Comparison of ENCODE assay signal across 8 cellular contexts in the genomic region with DNA sequence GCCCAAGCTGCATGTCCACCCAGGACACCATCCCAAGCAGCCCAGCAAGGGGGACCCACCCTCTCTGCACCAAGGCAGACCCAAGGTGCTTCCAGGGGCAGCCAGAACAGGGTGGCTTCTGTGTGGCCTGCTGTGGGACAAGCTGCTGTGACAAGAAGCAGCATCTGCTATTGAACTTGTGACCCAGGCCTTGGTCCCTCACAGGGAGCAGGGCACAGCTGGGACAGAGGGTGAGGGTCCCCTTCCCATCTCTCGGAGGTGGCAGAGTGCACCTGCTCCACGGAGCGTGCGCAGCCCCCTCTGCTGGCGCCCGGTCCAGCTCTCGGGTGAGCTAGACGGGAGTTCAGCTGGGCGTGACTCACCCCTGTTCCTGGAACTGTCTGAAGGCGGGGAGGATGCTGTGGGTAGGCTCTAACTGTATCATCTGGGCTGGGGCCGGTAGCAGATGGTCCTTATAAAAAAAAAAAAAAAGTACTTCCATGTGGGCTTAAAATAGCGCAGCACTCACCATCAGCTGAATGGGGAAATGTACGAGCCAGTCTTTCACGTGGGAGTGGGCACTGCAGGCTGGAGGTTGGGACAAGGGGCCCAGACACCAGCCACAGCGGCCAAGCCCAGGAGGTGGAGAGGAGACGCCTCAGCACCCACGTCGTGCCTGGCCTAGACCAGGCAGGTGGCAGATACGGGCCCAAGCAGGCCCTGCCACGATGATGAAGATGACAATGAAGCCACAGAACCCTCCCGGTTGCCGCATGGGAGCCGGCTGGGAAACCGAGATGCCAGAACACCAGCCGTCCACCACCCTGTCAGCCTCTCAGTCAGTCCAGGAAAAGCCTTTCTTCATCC.
DNase-seq lines count a peak whose midpoint lies in the region; ATAC-seq, FAIRE-seq and TF ChIP-seq lines count a peak whose summit lies in the region.

No MANE protein-coding gene starts in this region.

- H3K27ac ChIP-seq in skin epidermis = peak overlapping the region; percentile 9 to 94 (median 68)

- H3K27me3 Mint-ChIP-seq in activated T-helper 1 cell treated with anti-CD3 and anti-CD28 coated beads, Interleukin-12 subunit alpha, Interleukin-12 subunit beta, Interleukin-2, Interleukin-4 antibody, amounts not matched to agents 30 ng/mL and 10 ng/mL and 1 ng/mL, durations not matched to agents 14 hours and 24 hours and 36 hours (ENCODE audit: insufficient read depth) = no peaks in the 10 kb centered on the region

- no peaks in the 10 kb centered on the region for H3K36me3 ChIP-seq in BJ (ENCODE audit: control insufficient read depth, insufficient read depth, low read length)

- POLR2A ChIA-PET in BJ (lab: Charles Lee) = interaction anchor here (0.6 kb wide), 2 partner anchors 58 to 134 kb away, joined by 5 to 7 read pairs; no protein-coding TSS in a partner anchor

- H3K36me3 Mint-ChIP-seq in activated T-helper 1 cell treated with anti-CD3 and anti-CD28 coated beads, Interleukin-12 subunit alpha, Interleukin-12 subunit beta, Interleukin-2, Interleukin-4 antibody, amounts not matched to agents 30 ng/mL and 10 ng/mL and 1 ng/mL, durations not matched to agents 14 hours and 24 hours and 36 hours (ENCODE audit: low read depth) = peaks cover 3% of the 10 kb centered on the region

- CTCF ChIA-PET in BJ (lab: Yijun Ruan, JAX) = no interaction called here

- H3K4me1 Mint-ChIP-seq in activated T-helper 1 cell treated with anti-CD3 and anti-CD28 coated beads, Interleukin-12 subunit alpha, Interleukin-12 subunit beta, Interleukin-2, Interleukin-4 antibody, amounts not matched to agents 30 ng/mL and 10 ng/mL and 1 ng/mL, durations not matched to agents 14 hours and 24 hours and 36 hours (ENCODE audit: low read depth) = peaks cover 81% of the 10 kb centered on the region

- H3K27me3 ChIP-seq in BJ (ENCODE audit: control insufficient read depth, insufficient read depth, low read length) = peaks cover 1% of the 10 kb centered on the region; the same call in 1 of the 2 replicates

- peak; percentile 40 for ATAC-seq in HG03280 (IDR thresholded peaks at IDR 0.05; ENCODE audit: unreplicated experiment)
- ATAC-seq in Right ventricle myocardium superior (ENCODE audit: poor library complexity) = peak; percentile 75

- no peaks in the 10 kb centered on the region for H3K9me3 Mint-ChIP-seq in activated T-helper 1 cell treated with anti-CD3 and anti-CD28 coated beads, Interleukin-12 subunit alpha, Interleukin-12 subunit beta, Interleukin-2, Interleukin-4 antibody, amounts not matched to agents 30 ng/mL and 10 ng/mL and 1 ng/mL, durations not matched to agents 14 hours and 24 hours and 36 hours

- H3K4me3 ChIP-seq in BJ (ENCODE audit: low read depth, low read length) = no peak overlapping the region
- no peak overlapping the region for H3K4me3 ChIP-seq in skin epidermis

- TF ChIP-seq CTCF in BJ (IDR thresholded peaks at IDR 0.05; ENCODE audit: insufficient read depth, low read depth, low read length) = peak; percentile 67

- intact Hi-C loops in activated T-helper 1 cell treated with anti-CD3 and anti-CD28 coated beads, Interleukin-12 subunit alpha, Interleukin-12 subunit beta, Interleukin-2, Interleukin-4 antibody, amounts not matched to agents 30 ng/mL and 10 ng/mL and 1 ng/mL, durations not matched to agents 14 hours and 24 hours and 36 hours (cut with micrococcal nuclease) = loop anchor here (1.0 to 5.0 kb wide), 4 partner anchors 31 to 977 kb away; no protein-coding TSS in a partner anchor
- intact Hi-C loops in Right ventricle myocardium superior (cut with DNase I) = loop anchor here (10.0 kb wide), 1 partner anchor 70 kb away; no protein-coding TSS in a partner anchor

- peak overlapping the region; percentile 59 for H3K4me3 Mint-ChIP-seq in activated T-helper 1 cell treated with anti-CD3 and anti-CD28 coated beads, Interleukin-12 subunit alpha, Interleukin-12 subunit beta, Interleukin-2, Interleukin-4 antibody, amounts not matched to agents 30 ng/mL and 10 ng/mL and 1 ng/mL, durations not matched to agents 14 hours and 24 hours and 36 hours

- DNase-seq in BJ (ENCODE audit: low read depth) (peak; percentile 73), GM19239 (ENCODE audit: insufficient read length, low spot score) (no peak), RKO (ENCODE audit: low spot score) (peak; percentile 74), Right ventricle myocardium superior (peak; percentile 81), HuH-7.5 (ENCODE audit: low spot score) (no peak)
- peak; percentile 83 for DNase-seq in activated T-helper 1 cell treated with anti-CD3 and anti-CD28 coated beads, Interleukin-12 subunit alpha, Interleukin-12 subunit beta, Interleukin-2, Interleukin-4 antibody, amounts not matched to agents 30 ng/mL and 10 ng/mL and 1 ng/mL, durations not matched to agents 14 hours and 24 hours and 36 hours (ENCODE audit: low spot score)

- peak; percentile 53 for FAIRE-seq in GM19239 (lab: Jason Lieb, UNC)

- H3K27ac Mint-ChIP-seq in activated T-helper 1 cell treated with anti-CD3 and anti-CD28 coated beads, Interleukin-12 subunit alpha, Interleukin-12 subunit beta, Interleukin-2, Interleukin-4 antibody, amounts not matched to agents 30 ng/mL and 10 ng/mL and 1 ng/mL, durations not matched to agents 14 hours and 24 hours and 36 hours = peak overlapping the region; percentile 99

Comparison
In these comparisons a context has a peak if more than half of its experiments do, and no peak if none do; other contexts are left out.
1. DNase-seq: peak in BJ (single experiment), RKO (single experiment), activated T-helper 1 cell treated with anti-CD3 and anti-CD28 coated beads, Interleukin-12 subunit alpha, Interleukin-12 subunit beta, Interleukin-2, Interleukin-4 antibody, amounts not matched to agents 30 ng/mL and 10 ng/mL and 1 ng/mL, durations not matched to agents 14 hours and 24 hours and 36 hours (single experiment) and Right ventricle myocardium superior (single experiment); none in GM19239 (single experiment) and HuH-7.5 (single experiment).